In the genomic region with DNA sequence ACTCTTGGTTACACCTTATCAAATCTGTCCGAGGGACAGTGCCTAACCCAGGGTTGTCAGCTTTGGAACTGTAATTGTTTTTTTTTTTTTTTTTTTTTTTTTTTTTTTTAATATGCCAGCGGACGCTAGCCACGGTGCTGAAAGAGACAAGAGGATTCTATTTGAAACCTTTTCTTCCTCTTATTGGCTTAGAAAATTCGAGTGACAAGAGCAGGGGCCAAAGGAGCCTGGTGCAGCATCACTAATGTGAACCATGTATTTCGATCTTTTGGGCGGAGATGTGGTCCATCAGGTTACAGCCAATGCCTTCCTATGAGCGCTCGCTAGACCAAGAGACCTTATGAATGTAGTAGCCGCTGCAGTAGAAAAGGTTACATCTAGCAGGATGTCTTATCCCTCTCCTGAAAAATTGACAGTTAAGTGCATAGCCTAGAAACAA, we compare ENCODE assay signal across 12 cellular contexts. TPM values are rescaled to one million over a fixed set of nuclear protein-coding genes. Genes with fewer than 3 reads are reported as not detected.
DNase-seq lines count a peak whose midpoint lies in the region; ATAC-seq, FAIRE-seq and TF ChIP-seq lines count a peak whose summit lies in the region.
"Had no signal": no experiment of that assay in that cellular context is flagged by ENCODE, and none has a peak within 500 bp of the region (broad histone marks: within the 10 kb centered on the region; RNA-seq: fewer than 3 reads in every experiment).

No MANE protein-coding gene starts in this region.

- H3K9me3 ChIP-seq in HUES6 (ENCODE audit: control insufficient read depth, insufficient read depth, low read depth, low read length) (no peaks in the 10 kb centered on the region), astrocyte (ENCODE audit: insufficient read depth, low read depth, low read length) (no peaks in the 10 kb centered on the region), iPS-20b (ENCODE audit: insufficient read depth, low read depth, low read length) (no peaks in the 10 kb centered on the region)
- H3K9me3 ChIP-seq: sigmoid colon had no signal

- no peak overlapping the region for H2AFZ ChIP-seq in astrocyte (ENCODE audit: low read depth, low read length)

- TF ChIP-seq CTCF in astrocyte (IDR thresholded peaks at IDR 0.05; ENCODE audit: insufficient read depth, low read depth, low read length) = no peak

- DNase-seq in AG08395 (ENCODE audit: low spot score) (peak; percentile 9), astrocyte (ENCODE audit: low read depth) (peak; percentile 1), MV-4-11 (lab: John Stamatoyannopoulos, UW) (no peak)
- DNase-seq in activated CD4-positive, CD25-positive, alpha-beta regulatory T cell treated with anti-CD3 and anti-CD28 coated beads, Interleukin-2, amount 50 U/mL, for 72 hours = no peak
- no peak for DNase-seq in stimulated activated naive CD8-positive, alpha-beta T cell treated with anti-CD3 and anti-CD28 coated beads, Interleukin-15, amount 100 ng/mL, for 72 hours
- DNase-seq: activated gamma-delta T cell treated with Interleukin-2 at 50 U/mL for 16 hours, sigmoid colon had no signal

- peaks cover 2% of the 10 kb centered on the region for H3K4me1 Mint-ChIP-seq in astrocyte (ENCODE audit: low read depth, unreplicated experiment)
- H3K4me1 Mint-ChIP-seq in stimulated activated naive CD8-positive, alpha-beta T cell treated with anti-CD3 and anti-CD28 coated beads, Interleukin-15, amount 100 ng/mL, for 72 hours = no peaks in the 10 kb centered on the region

- H3K27me3 Mint-ChIP-seq in astrocyte (ENCODE audit: low read depth, unreplicated experiment) = peaks cover 27% of the 10 kb centered on the region
- peaks cover 25% of the 10 kb centered on the region for H3K27me3 Mint-ChIP-seq in stimulated activated naive CD8-positive, alpha-beta T cell treated with anti-CD3 and anti-CD28 coated beads, Interleukin-15, amount 100 ng/mL, for 72 hours

- FAIRE-seq in astrocyte (lab: Jason Lieb, UNC) = no peak
- FAIRE-seq: endometrium, GM12891 had no signal

- H3K9me3 Mint-ChIP-seq in astrocyte (ENCODE audit: unreplicated experiment) = no peaks in the 10 kb centered on the region
- peaks cover 0 to 7% of the 10 kb centered on the region in 2 donors for H3K9me3 Mint-ChIP-seq in stimulated activated naive CD8-positive, alpha-beta T cell treated with anti-CD3 and anti-CD28 coated beads, Interleukin-15, amount 100 ng/mL, for 72 hours

- H3K4me2 ChIP-seq in astrocyte (ENCODE audit: low read length) = no peak overlapping the region

- H3K36me3 ChIP-seq in HUES6 (ENCODE audit: control insufficient read depth, insufficient read depth, low read length) = no peaks in the 10 kb centered on the region
- H3K36me3 ChIP-seq in astrocyte (ENCODE audit: insufficient read depth, low read length) = no peaks in the 10 kb centered on the region
- no peaks in the 10 kb centered on the region for H3K36me3 ChIP-seq in iPS-20b (ENCODE audit: insufficient read depth, low read depth, low read length)
- H3K36me3 ChIP-seq: sigmoid colon had no signal

- peak overlapping the region; percentile 56 for H3K4me3 ChIP-seq in HUES6 (ENCODE audit: low read depth, low read length)
- H3K4me3 ChIP-seq in astrocyte (ENCODE audit: insufficient read depth, low read depth, low read length) = no peak overlapping the region
- H3K4me3 ChIP-seq in iPS-20b (ENCODE audit: low read length) = peak overlapping the region; percentile 72
- H3K4me3 ChIP-seq: sigmoid colon had no signal

- H3K27ac ChIP-seq in HUES6 (ENCODE audit: low read depth, low read length) = no peak overlapping the region
- H3K27ac ChIP-seq in astrocyte (ENCODE audit: low read depth, low read length) = no peak overlapping the region
- no peak overlapping the region for H3K27ac ChIP-seq in iPS-20b (ENCODE audit: low read length)
- H3K27ac ChIP-seq: sigmoid colon had no signal

- no peak overlapping the region for H3K27ac Mint-ChIP-seq in astrocyte (ENCODE audit: unreplicated experiment)
- no peak overlapping the region for H3K27ac Mint-ChIP-seq in stimulated activated naive CD8-positive, alpha-beta T cell treated with anti-CD3 and anti-CD28 coated beads, Interleukin-15, amount 100 ng/mL, for 72 hours

- no peaks in the 10 kb centered on the region for H3K36me3 Mint-ChIP-seq in astrocyte (ENCODE audit: low read depth, unreplicated experiment)

- H3K79me2 ChIP-seq in astrocyte (ENCODE audit: insufficient read depth, low read length) = no peaks in the 10 kb centered on the region

- H3K9ac ChIP-seq in HUES6 (ENCODE audit: low read length) (no peak overlapping the region), astrocyte (ENCODE audit: low read length) (no peak overlapping the region), iPS-20b (ENCODE audit: low read depth, low read length) (no peak overlapping the region)

- H3K4me3 Mint-ChIP-seq in astrocyte (ENCODE audit: unreplicated experiment) = no peak overlapping the region
- H3K4me3 Mint-ChIP-seq in stimulated activated naive CD8-positive, alpha-beta T cell treated with anti-CD3 and anti-CD28 coated beads, Interleukin-15, amount 100 ng/mL, for 72 hours = no peak overlapping the region

- H3K4me1 ChIP-seq in HUES6 (ENCODE audit: control insufficient read depth, insufficient read depth, low read length) (peaks cover 13% of the 10 kb centered on the region; the same call in 1 of the 2 replicates), astrocyte (ENCODE audit: insufficient read depth, low read length) (no peaks in the 10 kb centered on the region), iPS-20b (ENCODE audit: insufficient read depth, low read length) (peaks cover 7% of the 10 kb centered on the region; the same call in 1 of the 2 replicates)

- no peaks in the 10 kb centered on the region for H4K20me1 ChIP-seq in astrocyte (ENCODE audit: insufficient read depth, low read length)

- H3K27me3 ChIP-seq in HUES6 (ENCODE audit: control insufficient read depth, insufficient read depth, low read length) (peaks cover 31% of the 10 kb centered on the region), astrocyte (ENCODE audit: insufficient read depth, low read length) (no peaks in the 10 kb centered on the region), iPS-20b (ENCODE audit: insufficient read depth, low read length) (peaks cover 28% of the 10 kb centered on the region)

- no peak for ATAC-seq in GM19455 (IDR thresholded peaks at IDR 0.05; ENCODE audit: unreplicated experiment)
- ATAC-seq in stimulated activated naive CD8-positive, alpha-beta T cell treated with anti-CD3 and anti-CD28 coated beads, Interleukin-15, amount 100 ng/mL, for 72 hours = no peak

RNA-seq across cellular contexts. Expression of gene PTPRR, which starts 0.9 kb away (rescaled TPM):
- 1.3 and 1.4 TPM in 2 replicates for total RNA-seq in astrocyte

Comparison
In these comparisons a context has a peak if more than half of its experiments do, and no peak if none do; other contexts are left out.
1. DNase-seq: peak in AG08395 (single experiment) and astrocyte (single experiment); none in activated CD4-positive, CD25-positive, alpha-beta regulatory T cell treated with anti-CD3 and anti-CD28 coated beads, Interleukin-2, amount 50 U/mL, for 72 hours (single experiment), MV-4-11 (single experiment) and stimulated activated naive CD8-positive, alpha-beta T cell treated with anti-CD3 and anti-CD28 coated beads, Interleukin-15, amount 100 ng/mL, for 72 hours (0 of 2).